Comparison of ENCODE assay signal across 1 cellular context in genomic region chr18:11752116-11752911, GRCh38.
TF ChIP-seq lines count a peak whose summit lies in the region.

No MANE protein-coding gene starts in this region.

TF ChIP-seq in H1, 55 proteins besides CTCF, POLR2A, EP300 and RAD21 (continued from another document):
- TF ChIP-seq CHD7 (IDR thresholded peaks at IDR 0.05; ENCODE audit: insufficient replicate concordance, low read length) (no peak), SUZ12 (IDR thresholded peaks at IDR 0.05; ENCODE audit: low read length) (peak; percentile 56; the same call in 1 of the 2 replicates), TEAD4 (IDR thresholded peaks at IDR 0.05; ENCODE audit: low read depth, low read length) (no peak), RXRA (IDR thresholded peaks at IDR 0.05; ENCODE audit: insufficient read depth, low read depth, low read length) (no peak), POU5F1 (IDR thresholded peaks at IDR 0.05; ENCODE audit: low read depth, low read length) (no peak), TBP (IDR thresholded peaks at IDR 0.05; ENCODE audit: low read depth, low read length) (no peak), MAFK (IDR thresholded peaks at IDR 0.05; ENCODE audit: low read depth, low read length) (no peak), RFX5 (IDR thresholded peaks at IDR 0.05; ENCODE audit: borderline replicate concordance, low read depth, low read length) (no peak), SAP30 (IDR thresholded peaks at IDR 0.05; ENCODE audit: insufficient read depth, insufficient replicate concordance, low read length) (no peak), CBX8 (IDR thresholded peaks at IDR 0.05; ENCODE audit: borderline replicate concordance, low read depth, low read length) (no peak), SIN3A (conservative IDR thresholded peaks at IDR 0.05 in 1 of 2, IDR thresholded peaks at IDR 0.05 in 1 of 2; ENCODE audit: low read depth in 1 of 2, low read length in 2 of 2) (no peak), JUN (IDR thresholded peaks at IDR 0.05; ENCODE audit: low read depth, low read length) (no peak), EZH2 (IDR thresholded peaks at IDR 0.05; ENCODE audit: low read depth, low read length, severe bottlenecking) (peak; percentile 40), NRF1 (IDR thresholded peaks at IDR 0.05; ENCODE audit: low read depth, low read length) (no peak), CHD2 (IDR thresholded peaks at IDR 0.05; ENCODE audit: low read length) (no peak), KDM5A (IDR thresholded peaks at IDR 0.05; ENCODE audit: low read length) (no peak), E2F6 (IDR thresholded peaks at IDR 0.05) (peak; percentile 99), MAX (IDR thresholded peaks at IDR 0.05) (peak; percentile 95), HDAC2 (IDR thresholded peaks at IDR 0.05; ENCODE audit: borderline replicate concordance in 1 of 2, low read depth in 2 of 2, low read length in 2 of 2) (peak; percentile 6 to 46; a peak in 1 of 4 replicates), CTBP2 (IDR thresholded peaks at IDR 0.05; ENCODE audit: borderline replicate concordance, insufficient read depth, insufficient read length, low read length) (peak; percentile 46), SIX5 (IDR thresholded peaks at IDR 0.05; ENCODE audit: low read depth, low read length) (no peak), CREB1 (IDR thresholded peaks at IDR 0.05) (peak; percentile 33; the same call in 1 of the 2 replicates), KDM4A (IDR thresholded peaks at IDR 0.05; ENCODE audit: low read depth, low read length, severe bottlenecking) (peak; percentile 28), CEBPB (IDR thresholded peaks at IDR 0.05; ENCODE audit: low read depth, low read length) (no peak)
- TF ChIP-seq, protein P1, sequence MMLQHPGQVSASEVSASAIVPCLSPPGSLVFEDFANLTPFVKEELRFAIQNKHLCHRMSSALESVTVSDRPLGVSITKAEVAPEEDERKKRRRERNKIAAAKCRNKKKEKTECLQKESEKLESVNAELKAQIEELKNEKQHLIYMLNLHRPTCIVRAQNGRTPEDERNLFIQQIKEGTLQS (IDR thresholded peaks at IDR 0.05; ENCODE audit: insufficient read depth, low read depth, low read length): no peak
